Comparison of ENCODE assay signal across 1 cellular context in the genomic region with DNA sequence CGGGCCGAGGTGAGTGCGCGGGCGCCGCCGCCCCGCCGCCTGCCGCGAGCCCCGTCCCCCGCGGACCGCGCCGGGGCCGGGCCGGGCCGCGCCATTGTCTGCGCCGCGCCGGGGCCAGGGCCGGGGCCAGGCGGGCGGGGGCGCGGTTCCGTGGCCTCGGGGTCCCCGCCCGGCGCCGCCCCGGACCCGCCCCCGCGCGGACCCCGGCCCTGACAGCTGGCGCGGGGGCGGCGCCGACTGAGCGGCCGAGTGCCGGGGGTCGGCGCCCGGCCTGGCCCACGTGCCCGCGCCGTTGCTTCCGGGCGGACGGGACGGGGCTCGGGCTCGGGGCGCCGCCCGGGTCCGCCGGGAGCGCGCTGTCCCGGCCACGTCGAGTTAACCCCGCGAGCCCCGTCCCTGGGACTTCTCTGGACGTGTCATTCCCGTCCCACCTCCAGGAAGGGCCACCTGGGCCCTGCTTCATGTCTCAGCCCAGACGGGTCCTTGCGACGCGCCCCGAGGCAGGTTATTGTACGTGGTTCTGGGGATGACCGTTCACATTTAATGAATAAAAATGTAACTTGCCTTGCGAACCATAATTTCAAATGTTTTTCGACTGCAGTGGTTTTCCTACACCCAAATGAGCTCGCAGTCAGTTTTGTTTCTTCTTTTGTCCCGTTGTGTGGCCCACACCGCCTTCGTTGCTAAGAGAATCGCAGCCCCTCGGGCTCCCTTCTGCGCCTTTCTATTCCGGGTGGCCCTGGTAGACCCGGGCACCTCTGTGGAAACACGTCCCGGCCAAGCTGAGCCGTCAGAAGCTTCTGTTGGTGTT.
TF ChIP-seq lines count a peak whose summit lies in the region.

No MANE protein-coding gene starts in this region.

TF ChIP-seq in IMR-90, 13 proteins besides CTCF, POLR2A, EP300 and RAD21 (continued from another document):
- TF ChIP-seq ELK1 (IDR thresholded peaks at IDR 0.05; ENCODE audit: borderline replicate concordance, low read depth, low read length) (no peak), BHLHE40 (IDR thresholded peaks at IDR 0.05; ENCODE audit: low read depth, low read length) (no peak), RCOR1 (IDR thresholded peaks at IDR 0.05; ENCODE audit: insufficient replicate concordance, low read length) (no peak)
- TF ChIP-seq, protein P1, sequence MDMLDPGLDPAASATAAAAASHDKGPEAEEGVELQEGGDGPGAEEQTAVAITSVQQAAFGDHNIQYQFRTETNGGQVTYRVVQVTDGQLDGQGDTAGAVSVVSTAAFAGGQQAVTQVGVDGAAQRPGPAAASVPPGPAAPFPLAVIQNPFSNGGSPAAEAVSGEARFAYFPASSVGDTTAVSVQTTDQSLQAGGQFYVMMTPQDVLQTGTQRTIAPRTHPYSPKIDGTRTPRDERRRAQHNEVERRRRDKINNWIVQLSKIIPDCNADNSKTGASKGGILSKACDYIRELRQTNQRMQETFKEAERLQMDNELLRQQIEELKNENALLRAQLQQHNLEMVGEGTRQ (IDR thresholded peaks at IDR 0.05; ENCODE audit: low read depth, low read length): peak; percentile 45; the same call in 1 of the 2 replicates
